ENCODE assay signal across 8 cellular contexts in genomic region chr7:21945374-21946227, GRCh38. TPM values are rescaled to one million over a fixed set of nuclear protein-coding genes. Genes with fewer than 3 reads are reported as not detected.
A peak's percentile ranks its signal among the peaks of the same experiment; 100 is the strongest.
DNase-seq lines count a peak whose midpoint lies in the region; ATAC-seq and TF ChIP-seq lines count a peak whose summit lies in the region.

TSS of gene CDCA7L (minus strand) at chr7:21945899. CDS start at chr7:21945804, 95 bp downstream.

- H3K27ac ChIP-seq in CD4-positive, alpha-beta memory T cell (ENCODE audit: low read depth, low read length): no peak within 1 kb of the TSS

- no peaks in the 10 kb centered on the region for H3K9me3 ChIP-seq in CD4-positive, alpha-beta memory T cell (ENCODE audit: control insufficient read depth in 1 of 2, low read length in 2 of 2)
- H3K9me3 ChIP-seq in mucosa of stomach (ENCODE audit: control insufficient read depth, low read length): no peaks in the 10 kb centered on the region

- H3K27me3 Mint-ChIP-seq in CD4-positive, alpha-beta memory T cell: peaks cover 0 to 4% of the 10 kb centered on the region in 2 donors
- no peaks in the 10 kb centered on the region for H3K27me3 Mint-ChIP-seq in stimulated activated naive B cell treated with anti-CD40 and anti-IgM and Interleukin-4, amounts not matched to agents 10 μg/mL and 1 μg/mL and 100 μg/mL, for 72 hours

- H3K27me3 ChIP-seq in CD4-positive, alpha-beta memory T cell (ENCODE audit: insufficient read depth, low read length): no peaks in the 10 kb centered on the region
- H3K27me3 ChIP-seq in mucosa of stomach (ENCODE audit: control insufficient read depth, insufficient read depth, low read length): no peaks in the 10 kb centered on the region

- CTCF ChIA-PET in CD4-positive, alpha-beta memory T cell (lab: Charles Lee; ENCODE audit: partially characterized antibody): interaction anchor here (0.7 to 1.6 kb wide), 4 partner anchors 8 to 836 kb away, joined by 3 to 4 read pairs (median 4); no protein-coding TSS in a partner anchor

- POLR2A ChIA-PET in CD4-positive, alpha-beta memory T cell (lab: Charles Lee; ENCODE audit: partially characterized antibody): interaction anchor here (0.6 to 1.0 kb wide), 3 partner anchors 22 to 518 kb away, joined by 3 to 4 read pairs (median 4); partner anchors contain the start of gene SP4

- ATAC-seq in GM19438 (IDR thresholded peaks at IDR 0.05; ENCODE audit: low read depth, unreplicated experiment): peak; percentile 84
- peak; percentile 60 for ATAC-seq in HG03558 (IDR thresholded peaks at IDR 0.05; ENCODE audit: extremely low read depth, unreplicated experiment)
- ATAC-seq in stimulated activated naive B cell treated with anti-CD40 and anti-IgM and Interleukin-4, amounts not matched to agents 10 μg/mL and 1 μg/mL and 100 μg/mL, for 72 hours (replicated peaks): peak; percentile 82 to 85

- H3K4me3 Mint-ChIP-seq in CD4-positive, alpha-beta memory T cell: peak within 1 kb of the TSS; percentile 83 to 94 (median 88)
- peak within 1 kb of the TSS; percentile 90 to 94 for H3K4me3 Mint-ChIP-seq in stimulated activated naive B cell treated with anti-CD40 and anti-IgM and Interleukin-4, amounts not matched to agents 10 μg/mL and 1 μg/mL and 100 μg/mL, for 72 hours

- H3K9me3 Mint-ChIP-seq in CD4-positive, alpha-beta memory T cell: no peaks in the 10 kb centered on the region
- H3K9me3 Mint-ChIP-seq in stimulated activated naive B cell treated with anti-CD40 and anti-IgM and Interleukin-4, amounts not matched to agents 10 μg/mL and 1 μg/mL and 100 μg/mL, for 72 hours: no peaks in the 10 kb centered on the region

- H3K9ac ChIP-seq in mucosa of stomach (ENCODE audit: low read length): peak within 1 kb of the TSS; percentile 74

- H3K27ac Mint-ChIP-seq in CD4-positive, alpha-beta memory T cell: peak within 1 kb of the TSS in 1 of 7 donors; percentile 33
- H3K27ac Mint-ChIP-seq in stimulated activated naive B cell treated with anti-CD40 and anti-IgM and Interleukin-4, amounts not matched to agents 10 μg/mL and 1 μg/mL and 100 μg/mL, for 72 hours: peak within 1 kb of the TSS; percentile 100

- intact Hi-C loops in CD4-positive, alpha-beta memory T cell (cut with micrococcal nuclease): loop anchor here (5.0 kb wide), 1 partner anchor 93 kb away; no protein-coding TSS in a partner anchor

- no peak for TF ChIP-seq CTCF in epithelial cell of proximal tubule (conservative IDR thresholded peaks at IDR 0.05; ENCODE audit: low read depth, low read length)

- peak; percentile 26 to 40 (median 38) for DNase-seq in CD4-positive, alpha-beta memory T cell
- DNase-seq in NCI-H82 (lab: John Stamatoyannopoulos, UW) (peak; percentile 87), epithelial cell of proximal tubule (ENCODE audit: low read depth) (no peak)
- DNase-seq in activated CD8-positive, alpha-beta memory T cell treated with anti-CD3 and anti-CD28 coated beads, Interleukin-2, amount 50 U/mL, for 48 hours: peak; percentile 87
- peak; percentile 73 for DNase-seq in stimulated activated naive B cell treated with anti-CD40 and anti-IgM and Interleukin-4, amounts not matched to agents 10 μg/mL and 1 μg/mL and 100 μg/mL, for 72 hours

- H3K36me3 ChIP-seq in CD4-positive, alpha-beta memory T cell (ENCODE audit: insufficient read depth, low read length): no peaks in the 10 kb centered on the region
- H3K36me3 ChIP-seq in mucosa of stomach (ENCODE audit: control insufficient read depth, insufficient read depth, low read length): no peaks in the 10 kb centered on the region

- peaks cover 15% of the 10 kb centered on the region for H3K4me1 ChIP-seq in CD4-positive, alpha-beta memory T cell (ENCODE audit: insufficient read depth, low read length)
- H3K4me1 ChIP-seq in mucosa of stomach (ENCODE audit: control insufficient read depth, insufficient read depth, low read length): peaks cover 14% of the 10 kb centered on the region

- H3K4me3 ChIP-seq in CD4-positive, alpha-beta memory T cell (ENCODE audit: low read length in 2 of 2): peak within 1 kb of the TSS in 1 of 2 donors; percentile 44
- H3K4me3 ChIP-seq in epithelial cell of proximal tubule (ENCODE audit: low read depth, low read length) (peak within 1 kb of the TSS; percentile 58), mucosa of stomach (ENCODE audit: low read length) (peak within 1 kb of the TSS; percentile 54)

- H3K36me3 Mint-ChIP-seq in CD4-positive, alpha-beta memory T cell: peaks cover 0 to 1% of the 10 kb centered on the region in 2 donors
- H3K36me3 Mint-ChIP-seq in stimulated activated naive B cell treated with anti-CD40 and anti-IgM and Interleukin-4, amounts not matched to agents 10 μg/mL and 1 μg/mL and 100 μg/mL, for 72 hours: peaks cover 0 to 4% of the 10 kb centered on the region in 2 donors

- peaks cover 4 to 34% (median 17%) of the 10 kb centered on the region in 4 donors for H3K4me1 Mint-ChIP-seq in CD4-positive, alpha-beta memory T cell
- peaks cover 37 to 76% of the 10 kb centered on the region in 2 donors for H3K4me1 Mint-ChIP-seq in stimulated activated naive B cell treated with anti-CD40 and anti-IgM and Interleukin-4, amounts not matched to agents 10 μg/mL and 1 μg/mL and 100 μg/mL, for 72 hours

RNA-seq across cellular contexts. Expression of gene CDCA7L, which starts in this region (rescaled TPM):
- 10 to 100 TPM; 17.2 to 19.6 TPM for total RNA-seq in CD4-positive, alpha-beta memory T cell
- 10 to 100 TPM; 10.4 to 15.6 TPM for polyA plus RNA-seq in CD4-positive, alpha-beta memory T cell
- total RNA-seq in epithelial cell of proximal tubule: 28.2 and 47.7 TPM in 2 replicates
